Comparison of ENCODE assay signal across 8 cellular contexts in genomic region chr3:191499307-191500125, GRCh38. TPM values are rescaled to one million over a fixed set of nuclear protein-coding genes. Genes with fewer than 3 reads are reported as not detected.
DNase-seq lines count a peak whose midpoint lies in the region; ATAC-seq and TF ChIP-seq lines count a peak whose summit lies in the region.

No MANE protein-coding gene starts in this region.

- intact Hi-C loops in A673 (cut with micrococcal nuclease; ENCODE audit: unreplicated experiment), result loop anchor here (5.0 kb wide), 1 partner anchor 308 kb away; no protein-coding TSS in a partner anchor

- WGBS in lung, 2 donors, result 33 to 51% methylated on average over 20 of the region's 20 CpGs

- CTCF ChIA-PET in A673 (lab: Charles Lee), result no interaction called here

- no TSS peak for BruUV-seq in A673 (replicated peaks; lab: Mats Ljungman, UMichigan)

- H3K27me3 ChIP-seq in A673 (replicated peaks; ENCODE audit: insufficient read depth, low read depth, low read length, poor library complexity) (no peaks in the 10 kb centered on the region), lung (ENCODE audit: control insufficient read depth, insufficient read depth) (no peaks in the 10 kb centered on the region)

- H3K4me1 ChIP-seq in A673 (ENCODE audit: insufficient read depth, low read length, poor library complexity, severe bottlenecking) (peaks cover 20% of the 10 kb centered on the region), lung (ENCODE audit: control insufficient read depth in 2 of 2, insufficient read depth in 2 of 2, low read length in 2 of 2) (no peaks in the 10 kb centered on the region)

- H3K4me1 Mint-ChIP-seq in stimulated activated effector memory CD8-positive, alpha-beta T cell treated with anti-CD3 and anti-CD28 coated beads, Interleukin-12 subunit alpha, Interleukin-12 subunit beta, amount 100 ng/mL, for 72 hours, result no peaks in the 10 kb centered on the region
- no peaks in the 10 kb centered on the region for H3K4me1 Mint-ChIP-seq in activated T-cell treated with anti-CD3 and anti-CD28 coated beads, Interleukin-2, amount 50 U/mL, for 4 hours (ENCODE audit: low read depth)

- H3K9me3 Mint-ChIP-seq in stimulated activated effector memory CD8-positive, alpha-beta T cell treated with anti-CD3 and anti-CD28 coated beads, Interleukin-12 subunit alpha, Interleukin-12 subunit beta, amount 100 ng/mL, for 72 hours, result no peaks in the 10 kb centered on the region
- H3K9me3 Mint-ChIP-seq in activated T-cell treated with anti-CD3 and anti-CD28 coated beads, Interleukin-2, amount 50 U/mL, for 4 hours, result peaks cover 4% of the 10 kb centered on the region

- H3K27me3 Mint-ChIP-seq in activated T-cell treated with anti-CD3 and anti-CD28 coated beads, Interleukin-2, amount 50 U/mL, for 4 hours (ENCODE audit: low read depth), result no peaks in the 10 kb centered on the region

- peak; percentile 81 for DNase-seq in A673 (ENCODE audit: low spot score)
- peak; percentile 2 for DNase-seq in NB4 (ENCODE audit: low read depth)
- peak; percentile 12 for DNase-seq in brain pericyte (ENCODE audit: low read depth, low spot score)
- DNase-seq in lung (ENCODE audit: low spot score), result no peak
- no peak for DNase-seq in MV-4-11 (lab: John Stamatoyannopoulos, UW)
- no peak for DNase-seq in stimulated activated effector memory CD8-positive, alpha-beta T cell treated with anti-CD3 and anti-CD28 coated beads, Interleukin-12 subunit alpha, Interleukin-12 subunit beta, amount 100 ng/mL, for 72 hours (ENCODE audit: low spot score in 2 of 2)
- no peak for DNase-seq in activated T-cell treated with anti-CD3 and anti-CD28 coated beads, Interleukin-2, amount 50 U/mL, for 4 hours

- H3K27ac ChIP-seq in A673 (ENCODE audit: low read depth, low read length, poor library complexity, severe bottlenecking), result no peak overlapping the region
- H3K27ac ChIP-seq in lung (ENCODE audit: low read depth in 1 of 2, low read length in 1 of 2), result no peak overlapping the region

- H3K36me3 Mint-ChIP-seq in stimulated activated effector memory CD8-positive, alpha-beta T cell treated with anti-CD3 and anti-CD28 coated beads, Interleukin-12 subunit alpha, Interleukin-12 subunit beta, amount 100 ng/mL, for 72 hours, result no peaks in the 10 kb centered on the region
- H3K36me3 Mint-ChIP-seq in activated T-cell treated with anti-CD3 and anti-CD28 coated beads, Interleukin-2, amount 50 U/mL, for 4 hours (ENCODE audit: insufficient read depth), result no peaks in the 10 kb centered on the region

- H3K4me3 ChIP-seq in A673 (ENCODE audit: low read depth, low read length, poor library complexity, severe bottlenecking), result peak overlapping the region; percentile 33
- no peak overlapping the region for H3K4me3 ChIP-seq in NB4 (ENCODE audit: low read depth, low read length)
- H3K4me3 ChIP-seq in lung, result no peak overlapping the region

- H3K36me3 ChIP-seq in A673 (ENCODE audit: insufficient read depth, low read length, poor library complexity, severe bottlenecking) (no peaks in the 10 kb centered on the region), lung (ENCODE audit: control insufficient read depth in 2 of 2, insufficient read depth in 2 of 2, low read length in 2 of 2) (no peaks in the 10 kb centered on the region)

- POLR2A ChIA-PET in A673 (lab: Charles Lee; ENCODE audit: low non-redundant PET), result no interaction called here

- no peak for TF ChIP-seq POLR2A in NB4 (IDR thresholded peaks at IDR 0.05; ENCODE audit: extremely low read depth, insufficient read length)

- no peak overlapping the region for H3K27ac Mint-ChIP-seq in stimulated activated effector memory CD8-positive, alpha-beta T cell treated with anti-CD3 and anti-CD28 coated beads, Interleukin-12 subunit alpha, Interleukin-12 subunit beta, amount 100 ng/mL, for 72 hours

- H3K9me3 ChIP-seq in A673 (ENCODE audit: low read depth, low read length, poor library complexity, severe bottlenecking) (no peaks in the 10 kb centered on the region), lung (ENCODE audit: control insufficient read depth in 2 of 2, insufficient read depth in 1 of 2, low read length in 1 of 2) (no peaks in the 10 kb centered on the region)

- peak; percentile 41 for ATAC-seq in lung (ENCODE audit: insufficient read depth, low FRiP score)
- no peak for ATAC-seq in GM18519 (IDR thresholded peaks at IDR 0.05; ENCODE audit: low FRiP score, unreplicated experiment)
- no peak for ATAC-seq in stimulated activated effector memory CD8-positive, alpha-beta T cell treated with anti-CD3 and anti-CD28 coated beads, Interleukin-12 subunit alpha, Interleukin-12 subunit beta, amount 100 ng/mL, for 72 hours
- no peak for ATAC-seq in activated T-cell treated with anti-CD3 and anti-CD28 coated beads, Interleukin-2, amount 50 U/mL, for 4 hours

- TF ChIP-seq CTCF in A673 (conservative IDR thresholded peaks at IDR 0.05; ENCODE audit: low read depth, low read length) (no peak), NB4 (IDR thresholded peaks at IDR 0.05; ENCODE audit: low read depth, low read length) (no peak), lung (IDR thresholded peaks at IDR 0.05; ENCODE audit: control extremely low read depth, extremely low read depth) (no peak)

- no peak overlapping the region for H3K4me3 Mint-ChIP-seq in stimulated activated effector memory CD8-positive, alpha-beta T cell treated with anti-CD3 and anti-CD28 coated beads, Interleukin-12 subunit alpha, Interleukin-12 subunit beta, amount 100 ng/mL, for 72 hours
- H3K4me3 Mint-ChIP-seq in activated T-cell treated with anti-CD3 and anti-CD28 coated beads, Interleukin-2, amount 50 U/mL, for 4 hours, result no peak overlapping the region

RNA-seq across cellular contexts. Expression of gene PYDC2, which starts 38.6 kb away (rescaled TPM):
- not detected in 2 replicates for total RNA-seq in A673 (2021)
- total RNA-seq in lung, result not detected
- not detected for polyA plus RNA-seq in lung
- total RNA-seq in activated T-cell treated with anti-CD3 and anti-CD28 coated beads, Interleukin-2, amount 50 U/mL, for 4 hours, result not detected

Comparison
In these comparisons a context has a peak if more than half of its experiments do, and no peak if none do; other contexts are left out.
1. DNase-seq: peak in A673 (single experiment), NB4 (single experiment) and brain pericyte (single experiment); none in lung (single experiment), MV-4-11 (single experiment), stimulated activated effector memory CD8-positive, alpha-beta T cell treated with anti-CD3 and anti-CD28 coated beads, Interleukin-12 subunit alpha, Interleukin-12 subunit beta, amount 100 ng/mL, for 72 hours (0 of 2) and activated T-cell treated with anti-CD3 and anti-CD28 coated beads, Interleukin-2, amount 50 U/mL, for 4 hours (single experiment).